ENCODE assay signal across 3 cellular contexts in the genomic region with DNA sequence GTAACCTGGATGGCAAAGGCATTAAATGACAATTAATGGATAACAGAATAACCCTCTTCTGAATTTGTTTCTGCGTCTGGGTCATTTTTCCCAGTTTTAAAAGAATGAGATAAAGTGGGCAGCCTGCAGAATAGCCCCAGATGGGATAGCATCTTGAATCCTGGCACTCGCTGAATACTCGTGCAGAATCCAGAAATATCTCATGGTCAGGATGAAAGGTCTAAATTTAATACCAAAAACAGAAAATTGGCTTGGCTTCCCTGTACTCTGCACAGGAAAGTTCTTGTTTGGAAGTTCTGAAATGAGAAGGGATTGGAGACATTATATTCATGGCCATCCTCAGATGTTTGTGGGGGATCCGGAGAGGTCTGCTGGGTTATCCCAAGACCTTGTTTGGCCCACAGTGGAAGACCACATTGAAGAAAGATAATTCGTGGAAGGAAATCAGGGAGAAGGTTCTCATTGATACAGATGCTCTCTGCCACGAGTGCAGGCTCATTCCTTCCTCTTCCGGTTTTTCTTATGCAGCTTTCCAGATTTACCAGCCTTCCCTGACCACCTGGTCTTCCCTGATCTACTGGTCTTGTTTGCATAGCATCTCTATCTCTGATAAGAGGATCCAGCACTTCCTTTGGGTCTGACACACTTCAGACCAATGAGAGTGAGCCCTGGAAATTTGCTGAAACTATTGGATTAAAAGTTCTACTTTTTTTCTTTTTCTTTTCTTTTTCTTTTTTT.
TF ChIP-seq lines count a peak whose summit lies in the region.

No MANE protein-coding gene starts in this region.

TF ChIP-seq in SK-N-SH, 30 proteins besides CTCF, POLR2A, EP300 and RAD21:
- TF ChIP-seq RCOR1 (IDR thresholded peaks at IDR 0.05; ENCODE audit: low read length) (0 out of 2 replicates have a peak, but pooled peaks have one; percentile 17), SIN3A (IDR thresholded peaks at IDR 0.05; ENCODE audit: borderline replicate concordance, low read depth, low read length) (no peak), GATA2 (CRISPR knock-in tag; IDR thresholded peaks at IDR 0.05) (no peak), YY1 (IDR thresholded peaks at IDR 0.05; ENCODE audit: low read depth) (no peak), POLR2AphosphoS5 (IDR thresholded peaks at IDR 0.05; ENCODE audit: low read depth, low read length) (no peak), TCF12 (IDR thresholded peaks at IDR 0.05) (no peak), TEAD4 (IDR thresholded peaks at IDR 0.05; ENCODE audit: borderline replicate concordance, insufficient read depth) (no peak)

TF ChIP-seq in SK-N-SH treated with all-trans-retinoic acid at 6 μM for 48 hours, 23 proteins besides CTCF, POLR2A, EP300 and RAD21:
- no peak for TF ChIP-seq TOX (CRISPR knock-in tag; IDR thresholded peaks at IDR 0.05; ENCODE audit: borderline replicate concordance)
- TF ChIP-seq, protein P1, sequence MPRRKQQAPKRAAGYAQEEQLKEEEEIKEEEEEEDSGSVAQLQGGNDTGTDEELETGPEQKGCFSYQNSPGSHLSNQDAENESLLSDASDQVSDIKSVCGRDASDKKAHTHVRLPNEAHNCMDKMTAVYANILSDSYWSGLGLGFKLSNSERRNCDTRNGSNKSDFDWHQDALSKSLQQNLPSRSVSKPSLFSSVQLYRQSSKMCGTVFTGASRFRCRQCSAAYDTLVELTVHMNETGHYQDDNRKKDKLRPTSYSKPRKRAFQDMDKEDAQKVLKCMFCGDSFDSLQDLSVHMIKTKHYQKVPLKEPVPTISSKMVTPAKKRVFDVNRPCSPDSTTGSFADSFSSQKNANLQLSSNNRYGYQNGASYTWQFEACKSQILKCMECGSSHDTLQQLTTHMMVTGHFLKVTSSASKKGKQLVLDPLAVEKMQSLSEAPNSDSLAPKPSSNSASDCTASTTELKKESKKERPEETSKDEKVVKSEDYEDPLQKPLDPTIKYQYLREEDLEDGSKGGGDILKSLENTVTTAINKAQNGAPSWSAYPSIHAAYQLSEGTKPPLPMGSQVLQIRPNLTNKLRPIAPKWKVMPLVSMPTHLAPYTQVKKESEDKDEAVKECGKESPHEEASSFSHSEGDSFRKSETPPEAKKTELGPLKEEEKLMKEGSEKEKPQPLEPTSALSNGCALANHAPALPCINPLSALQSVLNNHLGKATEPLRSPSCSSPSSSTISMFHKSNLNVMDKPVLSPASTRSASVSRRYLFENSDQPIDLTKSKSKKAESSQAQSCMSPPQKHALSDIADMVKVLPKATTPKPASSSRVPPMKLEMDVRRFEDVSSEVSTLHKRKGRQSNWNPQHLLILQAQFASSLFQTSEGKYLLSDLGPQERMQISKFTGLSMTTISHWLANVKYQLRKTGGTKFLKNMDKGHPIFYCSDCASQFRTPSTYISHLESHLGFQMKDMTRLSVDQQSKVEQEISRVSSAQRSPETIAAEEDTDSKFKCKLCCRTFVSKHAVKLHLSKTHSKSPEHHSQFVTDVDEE (CRISPR knock-in tag; IDR thresholded peaks at IDR 0.05): no peak
- no peak for TF ChIP-seq ZFP30 (CRISPR knock-in tag; IDR thresholded peaks at IDR 0.05)
- TF ChIP-seq ZC3H10 (CRISPR knock-in tag; IDR thresholded peaks at IDR 0.05): no peak
- no peak for TF ChIP-seq OSR1 (CRISPR knock-in tag; IDR thresholded peaks at IDR 0.05)
- TF ChIP-seq, protein P2, sequence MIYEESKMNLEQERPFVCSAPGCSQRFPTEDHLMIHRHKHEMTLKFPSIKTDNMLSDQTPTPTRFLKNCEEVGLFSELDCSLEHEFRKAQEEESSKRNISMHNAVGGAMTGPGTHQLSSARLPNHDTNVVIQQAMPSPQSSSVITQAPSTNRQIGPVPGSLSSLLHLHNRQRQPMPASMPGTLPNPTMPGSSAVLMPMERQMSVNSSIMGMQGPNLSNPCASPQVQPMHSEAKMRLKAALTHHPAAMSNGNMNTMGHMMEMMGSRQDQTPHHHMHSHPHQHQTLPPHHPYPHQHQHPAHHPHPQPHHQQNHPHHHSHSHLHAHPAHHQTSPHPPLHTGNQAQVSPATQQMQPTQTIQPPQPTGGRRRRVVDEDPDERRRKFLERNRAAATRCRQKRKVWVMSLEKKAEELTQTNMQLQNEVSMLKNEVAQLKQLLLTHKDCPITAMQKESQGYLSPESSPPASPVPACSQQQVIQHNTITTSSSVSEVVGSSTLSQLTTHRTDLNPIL (CRISPR knock-in tag; IDR thresholded peaks at IDR 0.05; ENCODE audit: low read depth): no peak
- TF ChIP-seq PPARA (CRISPR knock-in tag; IDR thresholded peaks at IDR 0.05; ENCODE audit: borderline replicate concordance): no peak
- TF ChIP-seq ISL1 (CRISPR knock-in tag; IDR thresholded peaks at IDR 0.05): no peak
- TF ChIP-seq ZFP3 (CRISPR knock-in tag; IDR thresholded peaks at IDR 0.05): no peak
- TF ChIP-seq, protein P3, sequence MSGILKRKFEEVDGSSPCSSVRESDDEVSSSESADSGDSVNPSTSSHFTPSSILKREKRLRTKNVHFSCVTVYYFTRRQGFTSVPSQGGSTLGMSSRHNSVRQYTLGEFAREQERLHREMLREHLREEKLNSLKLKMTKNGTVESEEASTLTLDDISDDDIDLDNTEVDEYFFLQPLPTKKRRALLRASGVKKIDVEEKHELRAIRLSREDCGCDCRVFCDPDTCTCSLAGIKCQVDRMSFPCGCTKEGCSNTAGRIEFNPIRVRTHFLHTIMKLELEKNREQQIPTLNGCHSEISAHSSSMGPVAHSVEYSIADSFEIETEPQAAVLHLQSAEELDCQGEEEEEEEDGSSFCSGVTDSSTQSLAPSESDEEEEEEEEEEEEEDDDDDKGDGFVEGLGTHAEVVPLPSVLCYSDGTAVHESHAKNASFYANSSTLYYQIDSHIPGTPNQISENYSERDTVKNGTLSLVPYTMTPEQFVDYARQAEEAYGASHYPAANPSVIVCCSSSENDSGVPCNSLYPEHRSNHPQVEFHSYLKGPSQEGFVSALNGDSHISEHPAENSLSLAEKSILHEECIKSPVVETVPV (CRISPR knock-in tag; IDR thresholded peaks at IDR 0.05): no peak
- no peak for TF ChIP-seq TCF4 (CRISPR knock-in tag; IDR thresholded peaks at IDR 0.05; ENCODE audit: borderline replicate concordance)
- no peak for TF ChIP-seq SNAI2 (CRISPR knock-in tag; IDR thresholded peaks at IDR 0.05)
- TF ChIP-seq ARNTL (CRISPR knock-in tag; IDR thresholded peaks at IDR 0.05; ENCODE audit: borderline replicate concordance, low read depth): no peak
- TF ChIP-seq RARB (CRISPR knock-in tag; IDR thresholded peaks at IDR 0.05): no peak

TF ChIP-seq in K562, 482 proteins besides CTCF, POLR2A, EP300 and RAD21 (continues in another document):
- TF ChIP-seq SAFB2 (IDR thresholded peaks at IDR 0.05; ENCODE audit: borderline replicate concordance, low read depth, low read length, severe bottlenecking): no peak
- peak; percentile 69 for TF ChIP-seq TCF3 (CRISPR knock-in tag; IDR thresholded peaks at IDR 0.05)
- peak; percentile 39; the same call in 1 of the 2 replicates for TF ChIP-seq EP400 (IDR thresholded peaks at IDR 0.05)
- TF ChIP-seq FOXA1 (IDR thresholded peaks at IDR 0.05; ENCODE audit: borderline replicate concordance): peak; percentile 67
- TF ChIP-seq DPF2 (IDR thresholded peaks at IDR 0.05): peak; percentile 65
- TF ChIP-seq RCOR1 (IDR thresholded peaks at IDR 0.05; ENCODE audit: borderline replicate concordance in 1 of 2, low read depth in 2 of 2, low read length in 2 of 2): peak in 1 of 2 experiments; percentile 93; a peak in 2 of 4 replicates
- TF ChIP-seq SRSF7 (optimal IDR thresholded peaks at IDR 0.05; ENCODE audit: low read depth, low read length): no peak
- peak; percentile 57; the same call in 1 of the 2 replicates for TF ChIP-seq CBFA2T2 (conservative IDR thresholded peaks at IDR 0.05)
- TF ChIP-seq, protein P4, sequence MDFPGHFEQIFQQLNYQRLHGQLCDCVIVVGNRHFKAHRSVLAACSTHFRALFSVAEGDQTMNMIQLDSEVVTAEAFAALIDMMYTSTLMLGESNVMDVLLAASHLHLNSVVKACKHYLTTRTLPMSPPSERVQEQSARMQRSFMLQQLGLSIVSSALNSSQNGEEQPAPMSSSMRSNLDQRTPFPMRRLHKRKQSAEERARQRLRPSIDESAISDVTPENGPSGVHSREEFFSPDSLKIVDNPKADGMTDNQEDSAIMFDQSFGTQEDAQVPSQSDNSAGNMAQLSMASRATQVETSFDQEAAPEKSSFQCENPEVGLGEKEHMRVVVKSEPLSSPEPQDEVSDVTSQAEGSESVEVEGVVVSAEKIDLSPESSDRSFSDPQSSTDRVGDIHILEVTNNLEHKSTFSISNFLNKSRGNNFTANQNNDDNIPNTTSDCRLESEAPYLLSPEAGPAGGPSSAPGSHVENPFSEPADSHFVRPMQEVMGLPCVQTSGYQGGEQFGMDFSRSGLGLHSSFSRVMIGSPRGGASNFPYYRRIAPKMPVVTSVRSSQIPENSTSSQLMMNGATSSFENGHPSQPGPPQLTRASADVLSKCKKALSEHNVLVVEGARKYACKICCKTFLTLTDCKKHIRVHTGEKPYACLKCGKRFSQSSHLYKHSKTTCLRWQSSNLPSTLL (IDR thresholded peaks at IDR 0.05): peak; percentile 92
- TF ChIP-seq ELF1 (tag; IDR thresholded peaks at IDR 0.05): peak; percentile 59
- peak; percentile 59; the same call in 1 of the 2 replicates for TF ChIP-seq SMARCE1 (IDR thresholded peaks at IDR 0.05)
- no peak for TF ChIP-seq MEIS2 (IDR thresholded peaks at IDR 0.05; ENCODE audit: partially characterized antibody)
- TF ChIP-seq, protein P5, sequence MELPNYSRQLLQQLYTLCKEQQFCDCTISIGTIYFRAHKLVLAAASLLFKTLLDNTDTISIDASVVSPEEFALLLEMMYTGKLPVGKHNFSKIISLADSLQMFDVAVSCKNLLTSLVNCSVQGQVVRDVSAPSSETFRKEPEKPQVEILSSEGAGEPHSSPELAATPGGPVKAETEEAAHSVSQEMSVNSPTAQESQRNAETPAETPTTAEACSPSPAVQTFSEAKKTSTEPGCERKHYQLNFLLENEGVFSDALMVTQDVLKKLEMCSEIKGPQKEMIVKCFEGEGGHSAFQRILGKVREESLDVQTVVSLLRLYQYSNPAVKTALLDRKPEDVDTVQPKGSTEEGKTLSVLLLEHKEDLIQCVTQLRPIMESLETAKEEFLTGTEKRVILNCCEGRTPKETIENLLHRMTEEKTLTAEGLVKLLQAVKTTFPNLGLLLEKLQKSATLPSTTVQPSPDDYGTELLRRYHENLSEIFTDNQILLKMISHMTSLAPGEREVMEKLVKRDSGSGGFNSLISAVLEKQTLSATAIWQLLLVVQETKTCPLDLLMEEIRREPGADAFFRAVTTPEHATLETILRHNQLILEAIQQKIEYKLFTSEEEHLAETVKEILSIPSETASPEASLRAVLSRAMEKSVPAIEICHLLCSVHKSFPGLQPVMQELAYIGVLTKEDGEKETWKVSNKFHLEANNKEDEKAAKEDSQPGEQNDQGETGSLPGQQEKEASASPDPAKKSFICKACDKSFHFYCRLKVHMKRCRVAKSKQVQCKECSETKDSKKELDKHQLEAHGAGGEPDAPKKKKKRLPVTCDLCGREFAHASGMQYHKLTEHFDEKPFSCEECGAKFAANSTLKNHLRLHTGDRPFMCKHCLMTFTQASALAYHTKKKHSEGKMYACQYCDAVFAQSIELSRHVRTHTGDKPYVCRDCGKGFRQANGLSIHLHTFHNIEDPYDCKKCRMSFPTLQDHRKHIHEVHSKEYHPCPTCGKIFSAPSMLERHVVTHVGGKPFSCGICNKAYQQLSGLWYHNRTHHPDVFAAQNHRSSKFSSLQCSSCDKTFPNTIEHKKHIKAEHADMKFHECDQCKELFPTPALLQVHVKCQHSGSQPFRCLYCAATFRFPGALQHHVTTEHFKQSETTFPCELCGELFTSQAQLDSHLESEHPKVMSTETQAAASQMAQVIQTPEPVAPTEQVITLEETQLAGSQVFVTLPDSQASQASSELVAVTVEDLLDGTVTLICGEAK (IDR thresholded peaks at IDR 0.05): peak; percentile 54; the same call in 1 of the 2 replicates
- TF ChIP-seq, protein P5 (CRISPR knock-in tag; IDR thresholded peaks at IDR 0.05): no peak
- TF ChIP-seq ZEB2 (IDR thresholded peaks at IDR 0.05): peak; percentile 74
- peak; percentile 65 for TF ChIP-seq TAL1 (IDR thresholded peaks at IDR 0.05)
- TF ChIP-seq, protein P6, sequence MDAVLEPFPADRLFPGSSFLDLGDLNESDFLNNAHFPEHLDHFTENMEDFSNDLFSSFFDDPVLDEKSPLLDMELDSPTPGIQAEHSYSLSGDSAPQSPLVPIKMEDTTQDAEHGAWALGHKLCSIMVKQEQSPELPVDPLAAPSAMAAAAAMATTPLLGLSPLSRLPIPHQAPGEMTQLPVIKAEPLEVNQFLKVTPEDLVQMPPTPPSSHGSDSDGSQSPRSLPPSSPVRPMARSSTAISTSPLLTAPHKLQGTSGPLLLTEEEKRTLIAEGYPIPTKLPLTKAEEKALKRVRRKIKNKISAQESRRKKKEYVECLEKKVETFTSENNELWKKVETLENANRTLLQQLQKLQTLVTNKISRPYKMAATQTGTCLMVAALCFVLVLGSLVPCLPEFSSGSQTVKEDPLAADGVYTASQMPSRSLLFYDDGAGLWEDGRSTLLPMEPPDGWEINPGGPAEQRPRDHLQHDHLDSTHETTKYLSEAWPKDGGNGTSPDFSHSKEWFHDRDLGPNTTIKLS (IDR thresholded peaks at IDR 0.05; ENCODE audit: borderline replicate concordance, low read depth): peak; percentile 62; the same call in 1 of the 2 replicates
- no peak for TF ChIP-seq MIER1 (IDR thresholded peaks at IDR 0.05; ENCODE audit: low read depth)
- TF ChIP-seq, protein P7, sequence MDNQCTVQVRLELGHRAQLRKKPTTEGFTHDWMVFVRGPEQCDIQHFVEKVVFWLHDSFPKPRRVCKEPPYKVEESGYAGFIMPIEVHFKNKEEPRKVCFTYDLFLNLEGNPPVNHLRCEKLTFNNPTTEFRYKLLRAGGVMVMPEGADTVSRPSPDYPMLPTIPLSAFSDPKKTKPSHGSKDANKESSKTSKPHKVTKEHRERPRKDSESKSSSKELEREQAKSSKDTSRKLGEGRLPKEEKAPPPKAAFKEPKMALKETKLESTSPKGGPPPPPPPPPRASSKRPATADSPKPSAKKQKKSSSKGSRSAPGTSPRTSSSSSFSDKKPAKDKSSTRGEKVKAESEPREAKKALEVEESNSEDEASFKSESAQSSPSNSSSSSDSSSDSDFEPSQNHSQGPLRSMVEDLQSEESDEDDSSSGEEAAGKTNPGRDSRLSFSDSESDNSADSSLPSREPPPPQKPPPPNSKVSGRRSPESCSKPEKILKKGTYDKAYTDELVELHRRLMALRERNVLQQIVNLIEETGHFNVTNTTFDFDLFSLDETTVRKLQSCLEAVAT (IDR thresholded peaks at IDR 0.05): peak in 1 of 2 experiments; percentile 32; a peak in 1 of 4 replicates
